In genomic region chr3:97972976-97973375, GRCh38 we compare ENCODE assay signal across 8 cellular contexts. TPM values are rescaled to one million over a fixed set of nuclear protein-coding genes. Genes with fewer than 3 reads are reported as not detected.
DNase-seq lines count a peak whose midpoint lies in the region; ATAC-seq and TF ChIP-seq lines count a peak whose summit lies in the region.

No MANE protein-coding gene starts in this region.

- peak overlapping the region; percentile 73 for H3K4me3 Mint-ChIP-seq in T-helper 17 cell
- peak overlapping the region; percentile 75 to 85 for H3K4me3 Mint-ChIP-seq in stimulated activated naive CD8-positive, alpha-beta T cell treated with anti-CD3 and anti-CD28 coated beads, Interleukin-15, amount 100 ng/mL, for 72 hours

- H3K9me3 Mint-ChIP-seq in stimulated activated naive CD8-positive, alpha-beta T cell treated with anti-CD3 and anti-CD28 coated beads, Interleukin-15, amount 100 ng/mL, for 72 hours, result no peaks in the 10 kb centered on the region

- peaks cover 42% of the 10 kb centered on the region for H3K4me1 Mint-ChIP-seq in T-helper 17 cell
- peaks cover 59% of the 10 kb centered on the region for H3K4me1 Mint-ChIP-seq in stimulated activated naive CD8-positive, alpha-beta T cell treated with anti-CD3 and anti-CD28 coated beads, Interleukin-15, amount 100 ng/mL, for 72 hours

- H3K9me3 ChIP-seq in T-helper 17 cell (ENCODE audit: control insufficient read depth, low read length, poor library complexity, severe bottlenecking), result no peaks in the 10 kb centered on the region

- no peaks in the 10 kb centered on the region for H3K27me3 Mint-ChIP-seq in T-helper 17 cell
- H3K27me3 Mint-ChIP-seq in stimulated activated naive CD8-positive, alpha-beta T cell treated with anti-CD3 and anti-CD28 coated beads, Interleukin-15, amount 100 ng/mL, for 72 hours, result no peaks in the 10 kb centered on the region

- TF ChIP-seq CTCF in fibroblast of villous mesenchyme (IDR thresholded peaks at IDR 0.05; ENCODE audit: insufficient read depth, low read depth, low read length), result no peak

- no peak for ATAC-seq in T-helper 17 cell
- ATAC-seq in stimulated activated naive CD8-positive, alpha-beta T cell treated with anti-CD3 and anti-CD28 coated beads, Interleukin-15, amount 100 ng/mL, for 72 hours, result no peak

- H3K27ac Mint-ChIP-seq in T-helper 17 cell, result peak overlapping the region; percentile 67
- H3K27ac Mint-ChIP-seq in stimulated activated naive CD8-positive, alpha-beta T cell treated with anti-CD3 and anti-CD28 coated beads, Interleukin-15, amount 100 ng/mL, for 72 hours, result peak overlapping the region in 1 of 2 donors; percentile 77

- peak overlapping the region; percentile 71 for H3K4me3 ChIP-seq in fibroblast of villous mesenchyme (ENCODE audit: low read depth, low read length)

- no peaks in the 10 kb centered on the region for H3K36me3 Mint-ChIP-seq in T-helper 17 cell (ENCODE audit: low read depth)

- DNase-seq in DMS53 (lab: John Stamatoyannopoulos, UW), result peak; percentile 43
- DNase-seq in DMS53 treated with DMSO at 0.1 percent for 48 hours (lab: John Stamatoyannopoulos, UW; ENCODE audit: unreplicated experiment), result no peak
- no peak for DNase-seq in T-helper 17 cell
- DNase-seq in fibroblast of villous mesenchyme (ENCODE audit: low read depth), result no peak
- DNase-seq in stimulated activated naive CD8-positive, alpha-beta T cell treated with anti-CD3 and anti-CD28 coated beads, Interleukin-15, amount 100 ng/mL, for 72 hours, result no peak
- DNase-seq in H4 (ENCODE audit: low spot score), result no peak
- DNase-seq in NCI-H345 (lab: John Stamatoyannopoulos, UW), result no peak
- DNase-seq in activated effector memory CD4-positive, alpha-beta T cell treated with anti-CD3 and anti-CD28 coated beads, Interleukin-2, amount 50 U/mL, for 16 hours, result no peak

RNA-seq across cellular contexts. Expression of gene RIOX2, which starts 0.7 kb away (rescaled TPM):
- 10 to 100 TPM; 21.1 to 22.7 TPM for total RNA-seq in T-helper 17 cell
- total RNA-seq in fibroblast of villous mesenchyme, result 31.6 and 34.1 TPM in 2 replicates
- total RNA-seq in H4 (2014; rRNA removed; shearing (Covaris generic)), result 25.3 and 32.6 TPM in 2 replicates
